ENCODE assay signal across 1 cellular context in genomic region chr3:101642441-101642840, GRCh38.
TF ChIP-seq lines count a peak whose summit lies in the region.

No MANE protein-coding gene starts in this region.

TF ChIP-seq in K562, 482 proteins besides CTCF, POLR2A, EP300 and RAD21 (continued from another document and continues in another):
- TF ChIP-seq, protein P1, sequence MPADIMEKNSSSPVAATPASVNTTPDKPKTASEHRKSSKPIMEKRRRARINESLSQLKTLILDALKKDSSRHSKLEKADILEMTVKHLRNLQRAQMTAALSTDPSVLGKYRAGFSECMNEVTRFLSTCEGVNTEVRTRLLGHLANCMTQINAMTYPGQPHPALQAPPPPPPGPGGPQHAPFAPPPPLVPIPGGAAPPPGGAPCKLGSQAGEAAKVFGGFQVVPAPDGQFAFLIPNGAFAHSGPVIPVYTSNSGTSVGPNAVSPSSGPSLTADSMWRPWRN (IDR thresholded peaks at IDR 0.05; ENCODE audit: low read depth), result no peak
- TF ChIP-seq NR2C1 (IDR thresholded peaks at IDR 0.05) (no peak), NR2C1 (tag; IDR thresholded peaks at IDR 0.05) (no peak), MEF2A (IDR thresholded peaks at IDR 0.05; ENCODE audit: control insufficient read depth, low read depth, low read length) (no peak), CEBPB (tag; IDR thresholded peaks at IDR 0.05) (no peak), MED1 (CRISPR knock-in tag; IDR thresholded peaks at IDR 0.05; ENCODE audit: borderline replicate concordance) (no peak), ZNF140 (CRISPR knock-in tag; IDR thresholded peaks at IDR 0.05) (no peak), CBFA2T3 (IDR thresholded peaks at IDR 0.05) (peak; percentile 53), ZNF592 (IDR thresholded peaks at IDR 0.05) (no peak), DPF2 (IDR thresholded peaks at IDR 0.05) (no peak), PHB2 (IDR thresholded peaks at IDR 0.05; ENCODE audit: low read depth) (no peak), THRA (IDR thresholded peaks at IDR 0.05) (no peak), ZNF644 (tag; IDR thresholded peaks at IDR 0.05; ENCODE audit: low read depth) (no peak), YY1 (IDR thresholded peaks at IDR 0.05; ENCODE audit: borderline replicate concordance in 1 of 3, control insufficient read depth in 1 of 3, extremely low read depth in 1 of 3, insufficient read depth in 3 of 3, insufficient read length in 1 of 3, insufficient replicate concordance in 2 of 3, low read depth in 1 of 3, low read length in 2 of 3) (peak in 1 of 3 experiments; percentile 52), TGIF2 (CRISPR knock-in tag; IDR thresholded peaks at IDR 0.05) (no peak), ZNF586 (CRISPR knock-in tag; conservative IDR thresholded peaks at IDR 0.05) (no peak), ZNF57 (CRISPR knock-in tag; IDR thresholded peaks at IDR 0.05) (no peak), MTA1 (IDR thresholded peaks at IDR 0.05; ENCODE audit: borderline replicate concordance) (no peak), RFX7 (CRISPR knock-in tag; IDR thresholded peaks at IDR 0.05) (no peak), SIN3B (IDR thresholded peaks at IDR 0.05; ENCODE audit: low read depth) (no peak), U2AF2 (optimal IDR thresholded peaks at IDR 0.05; ENCODE audit: low read depth, low read length) (no peak), IRF2 (CRISPR knock-in tag; IDR thresholded peaks at IDR 0.05) (no peak), IRF9 (tag; IDR thresholded peaks at IDR 0.05) (no peak), RBM17 (IDR thresholded peaks at IDR 0.05; ENCODE audit: borderline replicate concordance, low read depth, low read length) (no peak), ZNF398 (CRISPR knock-in tag; IDR thresholded peaks at IDR 0.05) (no peak), NFRKB (IDR thresholded peaks at IDR 0.05; ENCODE audit: low read depth) (peak; percentile 77), ZFX (CRISPR knock-in tag; IDR thresholded peaks at IDR 0.05) (no peak), BRCA1 (IDR thresholded peaks at IDR 0.05) (no peak), BRCA1 (CRISPR knock-in tag; IDR thresholded peaks at IDR 0.05) (no peak), NR1H2 (CRISPR knock-in tag; IDR thresholded peaks at IDR 0.05) (no peak), E2F8 (IDR thresholded peaks at IDR 0.05; ENCODE audit: low read depth, partially characterized antibody) (no peak), WHSC1 (IDR thresholded peaks at IDR 0.05; ENCODE audit: low read length) (no peak), TFAM (CRISPR knock-in tag; conservative IDR thresholded peaks at IDR 0.05) (no peak), PRMT5 (CRISPR knock-in tag; IDR thresholded peaks at IDR 0.05) (no peak), PHF8 (IDR thresholded peaks at IDR 0.05; ENCODE audit: borderline replicate concordance, low read length) (no peak; the same call in 1 of the 2 replicates), COPS2 (conservative IDR thresholded peaks at IDR 0.05) (no peak), NEUROD1 (IDR thresholded peaks at IDR 0.05; ENCODE audit: borderline replicate concordance, low read depth, low read length, partially characterized antibody) (no peak), MCM7 (IDR thresholded peaks at IDR 0.05) (no peak), ARID1B (IDR thresholded peaks at IDR 0.05) (0 out of 2 replicates have a peak, but pooled peaks have one; percentile 10), ZNF24 (IDR thresholded peaks at IDR 0.05) (no peak), RBFOX2 (IDR thresholded peaks at IDR 0.05; ENCODE audit: low read depth, low read length) (peak; percentile 36; the same call in 1 of the 2 replicates)
- TF ChIP-seq, protein P2, sequence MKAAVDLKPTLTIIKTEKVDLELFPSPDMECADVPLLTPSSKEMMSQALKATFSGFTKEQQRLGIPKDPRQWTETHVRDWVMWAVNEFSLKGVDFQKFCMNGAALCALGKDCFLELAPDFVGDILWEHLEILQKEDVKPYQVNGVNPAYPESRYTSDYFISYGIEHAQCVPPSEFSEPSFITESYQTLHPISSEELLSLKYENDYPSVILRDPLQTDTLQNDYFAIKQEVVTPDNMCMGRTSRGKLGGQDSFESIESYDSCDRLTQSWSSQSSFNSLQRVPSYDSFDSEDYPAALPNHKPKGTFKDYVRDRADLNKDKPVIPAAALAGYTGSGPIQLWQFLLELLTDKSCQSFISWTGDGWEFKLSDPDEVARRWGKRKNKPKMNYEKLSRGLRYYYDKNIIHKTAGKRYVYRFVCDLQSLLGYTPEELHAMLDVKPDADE (conservative IDR thresholded peaks at IDR 0.05; ENCODE audit: control insufficient read depth, low read depth, low read length), result no peak
- TF ChIP-seq, protein P3, sequence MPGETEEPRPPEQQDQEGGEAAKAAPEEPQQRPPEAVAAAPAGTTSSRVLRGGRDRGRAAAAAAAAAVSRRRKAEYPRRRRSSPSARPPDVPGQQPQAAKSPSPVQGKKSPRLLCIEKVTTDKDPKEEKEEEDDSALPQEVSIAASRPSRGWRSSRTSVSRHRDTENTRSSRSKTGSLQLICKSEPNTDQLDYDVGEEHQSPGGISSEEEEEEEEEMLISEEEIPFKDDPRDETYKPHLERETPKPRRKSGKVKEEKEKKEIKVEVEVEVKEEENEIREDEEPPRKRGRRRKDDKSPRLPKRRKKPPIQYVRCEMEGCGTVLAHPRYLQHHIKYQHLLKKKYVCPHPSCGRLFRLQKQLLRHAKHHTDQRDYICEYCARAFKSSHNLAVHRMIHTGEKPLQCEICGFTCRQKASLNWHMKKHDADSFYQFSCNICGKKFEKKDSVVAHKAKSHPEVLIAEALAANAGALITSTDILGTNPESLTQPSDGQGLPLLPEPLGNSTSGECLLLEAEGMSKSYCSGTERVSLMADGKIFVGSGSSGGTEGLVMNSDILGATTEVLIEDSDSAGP (CRISPR knock-in tag; IDR thresholded peaks at IDR 0.05), result no peak
- TF ChIP-seq, protein P4, sequence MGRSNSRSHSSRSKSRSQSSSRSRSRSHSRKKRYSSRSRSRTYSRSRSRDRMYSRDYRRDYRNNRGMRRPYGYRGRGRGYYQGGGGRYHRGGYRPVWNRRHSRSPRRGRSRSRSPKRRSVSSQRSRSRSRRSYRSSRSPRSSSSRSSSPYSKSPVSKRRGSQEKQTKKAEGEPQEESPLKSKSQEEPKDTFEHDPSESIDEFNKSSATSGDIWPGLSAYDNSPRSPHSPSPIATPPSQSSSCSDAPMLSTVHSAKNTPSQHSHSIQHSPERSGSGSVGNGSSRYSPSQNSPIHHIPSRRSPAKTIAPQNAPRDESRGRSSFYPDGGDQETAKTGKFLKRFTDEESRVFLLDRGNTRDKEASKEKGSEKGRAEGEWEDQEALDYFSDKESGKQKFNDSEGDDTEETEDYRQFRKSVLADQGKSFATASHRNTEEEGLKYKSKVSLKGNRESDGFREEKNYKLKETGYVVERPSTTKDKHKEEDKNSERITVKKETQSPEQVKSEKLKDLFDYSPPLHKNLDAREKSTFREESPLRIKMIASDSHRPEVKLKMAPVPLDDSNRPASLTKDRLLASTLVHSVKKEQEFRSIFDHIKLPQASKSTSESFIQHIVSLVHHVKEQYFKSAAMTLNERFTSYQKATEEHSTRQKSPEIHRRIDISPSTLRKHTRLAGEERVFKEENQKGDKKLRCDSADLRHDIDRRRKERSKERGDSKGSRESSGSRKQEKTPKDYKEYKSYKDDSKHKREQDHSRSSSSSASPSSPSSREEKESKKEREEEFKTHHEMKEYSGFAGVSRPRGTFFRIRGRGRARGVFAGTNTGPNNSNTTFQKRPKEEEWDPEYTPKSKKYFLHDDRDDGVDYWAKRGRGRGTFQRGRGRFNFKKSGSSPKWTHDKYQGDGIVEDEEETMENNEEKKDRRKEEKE (IDR thresholded peaks at IDR 0.05; ENCODE audit: borderline replicate concordance in 1 of 2, control insufficient read depth in 1 of 2, low read depth in 2 of 2, low read length in 1 of 2), result no peak
